In the genomic region with DNA sequence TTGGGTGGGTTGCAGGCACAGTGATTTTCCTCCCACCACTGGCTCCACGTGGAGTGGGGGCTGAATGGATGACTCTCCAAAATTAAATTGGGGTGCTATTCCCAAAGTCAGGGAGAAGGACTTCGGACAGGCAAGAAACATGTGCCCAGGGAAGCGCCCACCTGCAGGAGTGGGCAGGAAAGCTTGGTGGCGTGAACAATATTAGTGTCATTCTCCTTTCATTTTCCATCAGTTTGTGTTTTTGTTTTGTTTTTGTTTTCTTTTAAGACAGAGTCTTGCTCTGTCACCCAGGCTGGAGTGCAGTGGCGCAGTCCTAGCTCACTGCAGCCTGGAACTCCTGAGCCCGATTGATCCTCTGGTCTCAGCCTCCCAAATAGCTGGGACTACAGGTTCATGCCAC, we compare ENCODE assay signal across 24 cellular contexts. TPM values are rescaled to one million over a fixed set of nuclear protein-coding genes. Genes with fewer than 3 reads are reported as not detected.
A peak's percentile ranks its signal among the peaks of the same experiment; 100 is the strongest.
DNase-seq lines count a peak whose midpoint lies in the region; ATAC-seq, FAIRE-seq and TF ChIP-seq lines count a peak whose summit lies in the region.
"Had no signal": no experiment of that assay in that cellular context is flagged by ENCODE, and none has a peak within 500 bp of the region (broad histone marks: within the 10 kb centered on the region; RNA-seq: fewer than 3 reads in every experiment).

No MANE protein-coding gene starts in this region.

- H2AK5ac ChIP-seq in mesenchymal stem cell (ENCODE audit: low read length, severe bottlenecking) = no peak overlapping the region

- H4K8ac ChIP-seq in mesenchymal stem cell (ENCODE audit: low read length) = peak overlapping the region; percentile 49

- DNase-seq in right atrium auricular region (ENCODE audit: low spot score) (peak; percentile 4), Right ventricle myocardium inferior (ENCODE audit: missing footprints) (no peak), mesenchymal stem cell (no peak), ureter (ENCODE audit: low spot score) (peak; percentile 25), pancreas (no peak), Karpas-422 (no peak), D721Med (ENCODE audit: insufficient read length, low spot score) (no peak)
- DNase-seq in activated CD8-positive, alpha-beta memory T cell treated with anti-CD3 and anti-CD28 coated beads, Interleukin-2, amount 50 U/mL, for 48 hours = peak; percentile 37
- DNase-seq: ACHN; BE2C; C1 segment of cervical spinal cord; CD4-positive, CD25-positive, alpha-beta regulatory T cell; CD8-positive, alpha-beta memory T cell; COR-L47; H7; IMR-90 had no signal

- H4K20me1 ChIP-seq in Karpas-422 (ENCODE audit: insufficient read depth, low read depth, low read length) = no peaks in the 10 kb centered on the region

- intact Hi-C loops in Right ventricle myocardium inferior (cut with DNase I) = no loop called here
- intact Hi-C loops in pancreas (cut with DNase I) = loop anchor here in 1 of 3 donors (10.0 kb wide), 1 partner anchor 514 kb away; no protein-coding TSS in a partner anchor

- H3K79me2 ChIP-seq in Karpas-422 (ENCODE audit: low read length) = no peaks in the 10 kb centered on the region

- peak overlapping the region; percentile 7 for H2BK15ac ChIP-seq in mesenchymal stem cell (ENCODE audit: low read depth, poor library complexity, severe bottlenecking)

- no peak overlapping the region for H3K18ac ChIP-seq in mesenchymal stem cell (ENCODE audit: low read depth in 1 of 2, low read length in 2 of 2)

- WGBS in mesenchymal stem cell = 79% methylated on average over 5 of the region's 6 CpGs
- 74 to 79% methylated on average over 6 of the region's 6 CpGs for WGBS in pancreas, 2 donors

- no peak overlapping the region for H4K91ac ChIP-seq in mesenchymal stem cell (ENCODE audit: low read length)

- H2AFZ ChIP-seq in mesenchymal stem cell (ENCODE audit: low read depth, low read length) (no peak overlapping the region), Karpas-422 (ENCODE audit: low read length) (no peak overlapping the region)
- H2AFZ ChIP-seq: GM23338 had no signal

- no peak overlapping the region for H2BK5ac ChIP-seq in mesenchymal stem cell (ENCODE audit: low read depth, low read length, poor library complexity, severe bottlenecking)

- H3K9me3 ChIP-seq in right atrium auricular region (no peaks in the 10 kb centered on the region), mesenchymal stem cell (ENCODE audit: control insufficient read depth, low read length) (no peaks in the 10 kb centered on the region), pancreas (no peaks in the 10 kb centered on the region), Karpas-422 (ENCODE audit: low read length) (no peaks in the 10 kb centered on the region)
- H3K9me3 ChIP-seq: BE2C had no signal

- no peak overlapping the region for H3K4me2 ChIP-seq in mesenchymal stem cell (ENCODE audit: low read length, poor library complexity, severe bottlenecking)
- H3K4me2 ChIP-seq in Karpas-422 (ENCODE audit: low read depth, low read length, poor library complexity, severe bottlenecking) = no peak overlapping the region
- H3K4me2 ChIP-seq: GM23338 had no signal

- H2BK12ac ChIP-seq in mesenchymal stem cell (ENCODE audit: low read length in 2 of 2) = no peak overlapping the region

- no peak for TF ChIP-seq CTCF in right atrium auricular region (IDR thresholded peaks at IDR 0.05)
- TF ChIP-seq CTCF in pancreas (IDR thresholded peaks at IDR 0.05) = no peak
- TF ChIP-seq CTCF in D721Med (IDR thresholded peaks at IDR 0.05; ENCODE audit: insufficient read depth, missing control alignments) = no peak

- H3K36me3 ChIP-seq in right atrium auricular region (no peaks in the 10 kb centered on the region), mesenchymal stem cell (ENCODE audit: control insufficient read depth in 1 of 2, insufficient read depth in 2 of 2, low read depth in 1 of 2, low read length in 2 of 2) (no peaks in the 10 kb centered on the region), pancreas (no peaks in the 10 kb centered on the region), Karpas-422 (ENCODE audit: insufficient read depth, low read length) (no peaks in the 10 kb centered on the region)
- H3K36me3 ChIP-seq: BE2C had no signal

- ATAC-seq in Right ventricle myocardium inferior (no peak), pancreas (no peak)
- ATAC-seq: GM23338, HCT116, K562 had no signal

- H3K4me1 ChIP-seq in right atrium auricular region (peaks cover 0 to 6% of the 10 kb centered on the region in 2 donors), mesenchymal stem cell (ENCODE audit: control insufficient read depth, insufficient read depth, low read depth, low read length) (peaks cover 2% of the 10 kb centered on the region), pancreas (peaks cover 0 to under 1% (median 0%) of the 10 kb centered on the region in 3 donors), Karpas-422 (ENCODE audit: low read length) (peaks cover 34% of the 10 kb centered on the region)
- H3K4me1 ChIP-seq: BE2C had no signal

- H3K27me3 ChIP-seq in right atrium auricular region (no peaks in the 10 kb centered on the region), mesenchymal stem cell (ENCODE audit: control insufficient read depth in 1 of 2, insufficient read depth in 1 of 2, low read length in 2 of 2) (no peaks in the 10 kb centered on the region), pancreas (no peaks in the 10 kb centered on the region), Karpas-422 (ENCODE audit: low read length) (no peaks in the 10 kb centered on the region)
- H3K27me3 ChIP-seq: BE2C had no signal

- no peak overlapping the region for H3K14ac ChIP-seq in mesenchymal stem cell (ENCODE audit: low read length in 2 of 2)

- H3K23ac ChIP-seq in mesenchymal stem cell (ENCODE audit: low read length in 2 of 2) = no peak overlapping the region

- H3K27ac ChIP-seq in right atrium auricular region (no peak overlapping the region), mesenchymal stem cell (ENCODE audit: low read length, poor library complexity, severe bottlenecking) (no peak overlapping the region), pancreas (no peak overlapping the region), Karpas-422 (ENCODE audit: low read length) (no peak overlapping the region)
- H3K27ac ChIP-seq: HL-60 had no signal

- FAIRE-seq in pancreas (lab: Jason Lieb, UNC) (no peak), D721Med (lab: Jason Lieb, UNC) (no peak)
- FAIRE-seq: A204.1, G401.6, GM12891, GM19239, K562 had no signal

- H3K9me2 ChIP-seq in Karpas-422 (replicated peaks; ENCODE audit: insufficient read depth, low read length) = no peaks in the 10 kb centered on the region

- H3K4ac ChIP-seq in mesenchymal stem cell (ENCODE audit: low read depth in 1 of 2, low read length in 2 of 2) = no peak overlapping the region

- H3K9ac ChIP-seq in mesenchymal stem cell (ENCODE audit: low read length) (no peak overlapping the region), Karpas-422 (ENCODE audit: low read length) (no peak overlapping the region)

- H3K79me1 ChIP-seq in mesenchymal stem cell (replicated peaks; ENCODE audit: low read length, poor library complexity, severe bottlenecking) = peaks cover 3% of the 10 kb centered on the region

- no peak overlapping the region for H3K4me3 ChIP-seq in right atrium auricular region
- no peak overlapping the region for H3K4me3 ChIP-seq in mesenchymal stem cell (ENCODE audit: insufficient read depth in 1 of 2, low read depth in 1 of 2, low read length in 2 of 2)
- no peak overlapping the region for H3K4me3 ChIP-seq in pancreas
- H3K4me3 ChIP-seq in Karpas-422 (ENCODE audit: low read length) = no peak overlapping the region
- H3K4me3 ChIP-seq: GM23338, K562 had no signal

- H2BK120ac ChIP-seq in mesenchymal stem cell (ENCODE audit: low read depth, low read length) = no peak overlapping the region

RNA-seq across cellular contexts. Expression of a gene that starts 30.1 kb away (rescaled TPM):
- total RNA-seq in right atrium auricular region = 10 to 100 TPM; 70.2 to 83.5 TPM
- total RNA-seq in Right ventricle myocardium inferior = 81.9 TPM
- 99.5 TPM for polyA plus RNA-seq in mesenchymal stem cell (2013, experiment 1 of 2)
- 104 TPM for polyA plus RNA-seq in mesenchymal stem cell (2013, experiment 2 of 2)
- total RNA-seq in ureter = 104 TPM
- 100 to 1,000 TPM in 2 of 6 donors, 10 to 100 TPM in 4; 53.8 to 106 (median 91.9) TPM for total RNA-seq in pancreas
- 10 to 100 TPM; 37.7 to 52.9 TPM for polyA plus RNA-seq in pancreas
- total RNA-seq in Karpas-422 (2014; rRNA removed; shearing (Covaris generic); ENCODE audit: low replicate concordance) = 60.0 and 113 TPM in 2 replicates

Comparison
In these comparisons a context has a peak if more than half of its experiments do, and no peak if none do; other contexts are left out.
1. DNase-seq: peak in right atrium auricular region (single experiment), activated CD8-positive, alpha-beta memory T cell treated with anti-CD3 and anti-CD28 coated beads, Interleukin-2, amount 50 U/mL, for 48 hours (single experiment) and ureter (single experiment); none in Right ventricle myocardium inferior (single experiment), mesenchymal stem cell (single experiment), pancreas (0 of 6), Karpas-422 (single experiment) and D721Med (single experiment).